Comparison of ENCODE assay signal across 10 cellular contexts in the genomic region with DNA sequence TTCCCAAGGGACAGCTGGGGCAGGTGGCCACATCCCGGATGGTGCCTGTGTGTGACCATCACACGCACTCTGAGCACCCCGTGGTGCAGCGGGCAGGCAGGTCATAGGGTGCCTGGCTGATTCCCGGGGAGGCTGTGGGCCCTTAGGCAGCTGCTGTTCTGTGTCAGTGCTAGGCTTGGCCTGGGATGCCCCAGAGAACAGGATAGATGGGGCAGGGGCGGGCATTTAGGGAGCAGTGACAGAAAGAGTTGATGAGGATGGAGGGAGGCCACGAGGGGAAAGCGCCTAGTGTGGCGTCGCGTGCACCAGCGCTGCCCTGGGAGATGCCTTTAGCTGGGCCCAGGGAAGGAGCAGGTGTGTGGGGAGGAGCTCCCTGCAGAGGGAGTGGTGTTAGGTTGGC. TPM values are rescaled to one million over a fixed set of nuclear protein-coding genes. Genes with fewer than 3 reads are reported as not detected.
"Had no signal": no experiment of that assay in that cellular context is flagged by ENCODE, and none has a peak within 500 bp of the region (broad histone marks: within the 10 kb centered on the region; RNA-seq: fewer than 3 reads in every experiment).

No MANE protein-coding gene starts in this region.

RNA-seq across cellular contexts. Expression of gene PSG8, which starts 1.4 kb away (rescaled TPM):
- total RNA-seq: OCI-LY7, PC-3, Peyer's patch, Right ventricle myocardium inferior, Right ventricle myocardium superior, RPMI7951, SJCRH30, SJSA1 had no signal

RNA-seq across cellular contexts. Expression of gene PSG3, which starts 26.6 kb away (rescaled TPM):
- total RNA-seq: OCI-LY7, PC-3, PC-9, Peyer's patch, Right ventricle myocardium inferior, Right ventricle myocardium superior, RPMI7951, SJCRH30, SJSA1, SK-MEL-5 had no signal
